Comparison of ENCODE assay signal across 1 cellular context in the genomic region with DNA sequence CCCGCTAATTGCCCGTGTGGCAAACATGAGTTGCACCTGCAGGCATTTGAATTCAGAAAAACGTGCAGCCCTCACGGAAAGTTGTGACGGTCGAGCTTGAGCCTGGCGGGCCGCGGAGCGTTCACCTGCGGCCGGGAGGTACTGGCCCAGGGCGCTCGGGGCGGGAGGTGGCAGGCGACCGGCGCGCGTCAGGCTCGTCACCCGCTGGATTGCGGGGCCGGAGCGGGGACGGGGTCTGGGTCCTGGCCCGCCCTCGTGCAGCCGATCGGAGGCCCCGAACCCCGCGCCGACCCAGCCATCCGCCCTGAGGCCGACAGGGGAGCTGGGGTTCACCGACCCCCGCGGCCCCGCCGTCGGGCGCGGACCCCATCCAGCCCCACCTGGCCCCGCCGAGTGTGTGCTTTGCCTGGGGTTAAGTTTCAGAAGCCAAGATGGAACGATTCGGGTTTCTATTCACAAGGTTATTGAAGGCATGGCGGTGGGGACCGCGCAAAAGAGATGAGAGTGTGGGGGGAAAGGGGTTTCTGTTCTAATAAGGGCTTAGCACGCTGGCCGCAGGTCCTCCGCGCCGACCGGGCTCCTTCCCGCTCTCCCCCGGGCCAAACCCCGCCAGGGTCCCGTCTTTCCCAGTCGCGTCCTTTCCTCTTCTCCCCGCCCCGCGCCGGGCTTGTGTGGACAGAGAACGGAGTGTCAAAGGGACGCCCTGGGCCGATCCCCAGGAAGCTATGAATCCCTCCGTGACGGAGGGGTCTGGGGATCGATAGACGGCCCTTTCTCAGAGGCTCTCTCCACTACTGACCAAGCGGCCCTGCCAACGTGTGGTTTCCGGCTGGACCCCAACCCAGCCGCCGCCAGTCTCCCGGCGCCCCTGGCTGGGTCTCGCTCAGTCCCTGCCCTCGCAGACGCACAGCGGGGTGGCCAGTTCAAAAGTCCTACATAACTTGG.
TF ChIP-seq lines count a peak whose summit lies in the region.

No MANE protein-coding gene starts in this region.

TF ChIP-seq in H1, 55 proteins besides CTCF, POLR2A, EP300 and RAD21:
- TF ChIP-seq CHD2 (IDR thresholded peaks at IDR 0.05; ENCODE audit: low read length), result no peak
- TF ChIP-seq, protein P1, sequence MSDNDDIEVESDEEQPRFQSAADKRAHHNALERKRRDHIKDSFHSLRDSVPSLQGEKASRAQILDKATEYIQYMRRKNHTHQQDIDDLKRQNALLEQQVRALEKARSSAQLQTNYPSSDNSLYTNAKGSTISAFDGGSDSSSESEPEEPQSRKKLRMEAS (IDR thresholded peaks at IDR 0.05), result peak; percentile 72
- no peak for TF ChIP-seq JUND (IDR thresholded peaks at IDR 0.05; ENCODE audit: low read length)
- TF ChIP-seq MAFK (IDR thresholded peaks at IDR 0.05; ENCODE audit: low read depth, low read length), result no peak
- TF ChIP-seq ASH2L (IDR thresholded peaks at IDR 0.05; ENCODE audit: low read length), result peak; percentile 88
- TF ChIP-seq, protein P2, sequence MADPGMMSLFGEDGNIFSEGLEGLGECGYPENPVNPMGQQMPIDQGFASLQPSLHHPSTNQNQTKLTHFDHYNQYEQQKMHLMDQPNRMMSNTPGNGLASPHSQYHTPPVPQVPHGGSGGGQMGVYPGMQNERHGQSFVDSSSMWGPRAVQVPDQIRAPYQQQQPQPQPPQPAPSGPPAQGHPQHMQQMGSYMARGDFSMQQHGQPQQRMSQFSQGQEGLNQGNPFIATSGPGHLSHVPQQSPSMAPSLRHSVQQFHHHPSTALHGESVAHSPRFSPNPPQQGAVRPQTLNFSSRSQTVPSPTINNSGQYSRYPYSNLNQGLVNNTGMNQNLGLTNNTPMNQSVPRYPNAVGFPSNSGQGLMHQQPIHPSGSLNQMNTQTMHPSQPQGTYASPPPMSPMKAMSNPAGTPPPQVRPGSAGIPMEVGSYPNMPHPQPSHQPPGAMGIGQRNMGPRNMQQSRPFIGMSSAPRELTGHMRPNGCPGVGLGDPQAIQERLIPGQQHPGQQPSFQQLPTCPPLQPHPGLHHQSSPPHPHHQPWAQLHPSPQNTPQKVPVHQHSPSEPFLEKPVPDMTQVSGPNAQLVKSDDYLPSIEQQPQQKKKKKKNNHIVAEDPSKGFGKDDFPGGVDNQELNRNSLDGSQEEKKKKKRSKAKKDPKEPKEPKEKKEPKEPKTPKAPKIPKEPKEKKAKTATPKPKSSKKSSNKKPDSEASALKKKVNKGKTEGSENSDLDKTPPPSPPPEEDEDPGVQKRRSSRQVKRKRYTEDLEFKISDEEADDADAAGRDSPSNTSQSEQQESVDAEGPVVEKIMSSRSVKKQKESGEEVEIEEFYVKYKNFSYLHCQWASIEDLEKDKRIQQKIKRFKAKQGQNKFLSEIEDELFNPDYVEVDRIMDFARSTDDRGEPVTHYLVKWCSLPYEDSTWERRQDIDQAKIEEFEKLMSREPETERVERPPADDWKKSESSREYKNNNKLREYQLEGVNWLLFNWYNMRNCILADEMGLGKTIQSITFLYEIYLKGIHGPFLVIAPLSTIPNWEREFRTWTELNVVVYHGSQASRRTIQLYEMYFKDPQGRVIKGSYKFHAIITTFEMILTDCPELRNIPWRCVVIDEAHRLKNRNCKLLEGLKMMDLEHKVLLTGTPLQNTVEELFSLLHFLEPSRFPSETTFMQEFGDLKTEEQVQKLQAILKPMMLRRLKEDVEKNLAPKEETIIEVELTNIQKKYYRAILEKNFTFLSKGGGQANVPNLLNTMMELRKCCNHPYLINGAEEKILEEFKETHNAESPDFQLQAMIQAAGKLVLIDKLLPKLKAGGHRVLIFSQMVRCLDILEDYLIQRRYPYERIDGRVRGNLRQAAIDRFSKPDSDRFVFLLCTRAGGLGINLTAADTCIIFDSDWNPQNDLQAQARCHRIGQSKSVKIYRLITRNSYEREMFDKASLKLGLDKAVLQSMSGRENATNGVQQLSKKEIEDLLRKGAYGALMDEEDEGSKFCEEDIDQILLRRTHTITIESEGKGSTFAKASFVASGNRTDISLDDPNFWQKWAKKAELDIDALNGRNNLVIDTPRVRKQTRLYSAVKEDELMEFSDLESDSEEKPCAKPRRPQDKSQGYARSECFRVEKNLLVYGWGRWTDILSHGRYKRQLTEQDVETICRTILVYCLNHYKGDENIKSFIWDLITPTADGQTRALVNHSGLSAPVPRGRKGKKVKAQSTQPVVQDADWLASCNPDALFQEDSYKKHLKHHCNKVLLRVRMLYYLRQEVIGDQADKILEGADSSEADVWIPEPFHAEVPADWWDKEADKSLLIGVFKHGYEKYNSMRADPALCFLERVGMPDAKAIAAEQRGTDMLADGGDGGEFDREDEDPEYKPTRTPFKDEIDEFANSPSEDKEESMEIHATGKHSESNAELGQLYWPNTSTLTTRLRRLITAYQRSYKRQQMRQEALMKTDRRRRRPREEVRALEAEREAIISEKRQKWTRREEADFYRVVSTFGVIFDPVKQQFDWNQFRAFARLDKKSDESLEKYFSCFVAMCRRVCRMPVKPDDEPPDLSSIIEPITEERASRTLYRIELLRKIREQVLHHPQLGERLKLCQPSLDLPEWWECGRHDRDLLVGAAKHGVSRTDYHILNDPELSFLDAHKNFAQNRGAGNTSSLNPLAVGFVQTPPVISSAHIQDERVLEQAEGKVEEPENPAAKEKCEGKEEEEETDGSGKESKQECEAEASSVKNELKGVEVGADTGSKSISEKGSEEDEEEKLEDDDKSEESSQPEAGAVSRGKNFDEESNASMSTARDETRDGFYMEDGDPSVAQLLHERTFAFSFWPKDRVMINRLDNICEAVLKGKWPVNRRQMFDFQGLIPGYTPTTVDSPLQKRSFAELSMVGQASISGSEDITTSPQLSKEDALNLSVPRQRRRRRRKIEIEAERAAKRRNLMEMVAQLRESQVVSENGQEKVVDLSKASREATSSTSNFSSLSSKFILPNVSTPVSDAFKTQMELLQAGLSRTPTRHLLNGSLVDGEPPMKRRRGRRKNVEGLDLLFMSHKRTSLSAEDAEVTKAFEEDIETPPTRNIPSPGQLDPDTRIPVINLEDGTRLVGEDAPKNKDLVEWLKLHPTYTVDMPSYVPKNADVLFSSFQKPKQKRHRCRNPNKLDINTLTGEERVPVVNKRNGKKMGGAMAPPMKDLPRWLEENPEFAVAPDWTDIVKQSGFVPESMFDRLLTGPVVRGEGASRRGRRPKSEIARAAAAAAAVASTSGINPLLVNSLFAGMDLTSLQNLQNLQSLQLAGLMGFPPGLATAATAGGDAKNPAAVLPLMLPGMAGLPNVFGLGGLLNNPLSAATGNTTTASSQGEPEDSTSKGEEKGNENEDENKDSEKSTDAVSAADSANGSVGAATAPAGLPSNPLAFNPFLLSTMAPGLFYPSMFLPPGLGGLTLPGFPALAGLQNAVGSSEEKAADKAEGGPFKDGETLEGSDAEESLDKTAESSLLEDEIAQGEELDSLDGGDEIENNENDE (IDR thresholded peaks at IDR 0.05; ENCODE audit: insufficient replicate concordance, low read length), result peak; percentile 15
- peak; percentile 44; the same call in 1 of the 2 replicates for TF ChIP-seq SUZ12 (IDR thresholded peaks at IDR 0.05; ENCODE audit: low read length)
- TF ChIP-seq BACH1 (IDR thresholded peaks at IDR 0.05; ENCODE audit: low read length), result 0 out of 2 replicates have a peak, but pooled peaks have one; percentile 22
- TF ChIP-seq, protein P3, sequence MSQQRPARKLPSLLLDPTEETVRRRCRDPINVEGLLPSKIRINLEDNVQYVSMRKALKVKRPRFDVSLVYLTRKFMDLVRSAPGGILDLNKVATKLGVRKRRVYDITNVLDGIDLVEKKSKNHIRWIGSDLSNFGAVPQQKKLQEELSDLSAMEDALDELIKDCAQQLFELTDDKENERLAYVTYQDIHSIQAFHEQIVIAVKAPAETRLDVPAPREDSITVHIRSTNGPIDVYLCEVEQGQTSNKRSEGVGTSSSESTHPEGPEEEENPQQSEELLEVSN (IDR thresholded peaks at IDR 0.05), result peak; percentile 39; the same call in 1 of the 2 replicates
- peak; percentile 69 for TF ChIP-seq EZH2 (IDR thresholded peaks at IDR 0.05; ENCODE audit: low read depth, low read length, severe bottlenecking)
- no peak for TF ChIP-seq KDM1A (IDR thresholded peaks at IDR 0.05; ENCODE audit: borderline replicate concordance, low read length)
- TF ChIP-seq PHF8 (conservative IDR thresholded peaks at IDR 0.05; ENCODE audit: low read depth, low read length), result 0 out of 2 replicates have a peak, but pooled peaks have one; percentile 18
- TF ChIP-seq TAF1 (IDR thresholded peaks at IDR 0.05; ENCODE audit: low read depth, low read length), result 0 out of 2 replicates have a peak, but pooled peaks have one; percentile 4
- TF ChIP-seq SIN3A (conservative IDR thresholded peaks at IDR 0.05 in 1 of 2, IDR thresholded peaks at IDR 0.05 in 1 of 2; ENCODE audit: low read depth in 1 of 2, low read length in 2 of 2), result peak in 1 of 2 experiments; percentile 9; a peak in 1 of 4 replicates
- no peak for TF ChIP-seq TBP (IDR thresholded peaks at IDR 0.05; ENCODE audit: low read depth, low read length)
- TF ChIP-seq RBBP5 (IDR thresholded peaks at IDR 0.05; ENCODE audit: borderline replicate concordance, low read depth, low read length), result peak; percentile 44; the same call in 1 of the 2 replicates
- no peak for TF ChIP-seq SIRT6 (IDR thresholded peaks at IDR 0.05; ENCODE audit: low read length)
- TF ChIP-seq CHD1 (IDR thresholded peaks at IDR 0.05; ENCODE audit: low read depth, low read length), result no peak; the same call in 1 of the 2 replicates
- peak; percentile 57 for TF ChIP-seq CTBP2 (IDR thresholded peaks at IDR 0.05; ENCODE audit: borderline replicate concordance, insufficient read depth, insufficient read length, low read length)
- TF ChIP-seq RNF2 (IDR thresholded peaks at IDR 0.05; ENCODE audit: borderline replicate concordance, low read depth, low read length, missing control alignments, poor library complexity, severe bottlenecking), result peak; percentile 60
- TF ChIP-seq CREB1 (IDR thresholded peaks at IDR 0.05), result peak; percentile 71; the same call in 1 of the 2 replicates
- TF ChIP-seq KDM4A (IDR thresholded peaks at IDR 0.05; ENCODE audit: low read depth, low read length, severe bottlenecking), result peak; percentile 85
TF ChIP-seq in H1: peak in this region for 15.
